In genomic region chr21:34888569-34889286, GRCh38 we compare ENCODE assay signal across 1 cellular context.
TF ChIP-seq lines count a peak whose summit lies in the region.

No MANE protein-coding gene starts in this region.

TF ChIP-seq in K562, 482 proteins besides CTCF, POLR2A, EP300 and RAD21 (continued from another document and continues in another):
- 0 out of 4 replicates have a peak, but pooled peaks of 1 of the 2 experiments have one; percentile 9 for TF ChIP-seq SIX5 (IDR thresholded peaks at IDR 0.05; ENCODE audit: borderline replicate concordance in 1 of 2, insufficient read depth in 1 of 2, low read depth in 1 of 2, low read length in 2 of 2)
- no peak for TF ChIP-seq BMI1 (IDR thresholded peaks at IDR 0.05; ENCODE audit: low read length)
- TF ChIP-seq ZNF146 (CRISPR knock-in tag; IDR thresholded peaks at IDR 0.05; ENCODE audit: unreplicated experiment) = no peak
- no peak for TF ChIP-seq TAL1 (IDR thresholded peaks at IDR 0.05)
- no peak; the same call in 1 of the 2 replicates for TF ChIP-seq ZNF197 (CRISPR knock-in tag; IDR thresholded peaks at IDR 0.05; ENCODE audit: low read depth)
- 0 out of 2 replicates have a peak, but pooled peaks have one; percentile 9 for TF ChIP-seq HIVEP1 (CRISPR knock-in tag; IDR thresholded peaks at IDR 0.05)
- TF ChIP-seq PHF8 (IDR thresholded peaks at IDR 0.05; ENCODE audit: borderline replicate concordance, low read length) = peak; percentile 73; the same call in 1 of the 2 replicates
- no peak for TF ChIP-seq MIER1 (IDR thresholded peaks at IDR 0.05; ENCODE audit: low read depth)
- no peak for TF ChIP-seq TCF15 (CRISPR knock-in tag; IDR thresholded peaks at IDR 0.05)
- TF ChIP-seq BCLAF1 (IDR thresholded peaks at IDR 0.05; ENCODE audit: borderline replicate concordance in 1 of 2, control insufficient read depth in 1 of 2, low read depth in 2 of 2, low read length in 1 of 2) = peak in 1 of 2 experiments; percentile 62; a peak in 1 of 4 replicates
- no peak for TF ChIP-seq IFI16 (CRISPR knock-in tag; IDR thresholded peaks at IDR 0.05)
- no peak for TF ChIP-seq STAT5B (CRISPR knock-in tag; IDR thresholded peaks at IDR 0.05)
- no peak for TF ChIP-seq RBM15 (IDR thresholded peaks at IDR 0.05; ENCODE audit: insufficient read depth, low read length)
- TF ChIP-seq ZNF311 (CRISPR knock-in tag; IDR thresholded peaks at IDR 0.05) = no peak; the same call in 1 of the 2 replicates
- TF ChIP-seq FOXP1 (CRISPR knock-in tag; IDR thresholded peaks at IDR 0.05) = no peak
- TF ChIP-seq ARID4B (CRISPR knock-in tag; IDR thresholded peaks at IDR 0.05) = peak; percentile 39; the same call in 1 of the 2 replicates
- TF ChIP-seq JUN (IDR thresholded peaks at IDR 0.05; ENCODE audit: borderline replicate concordance, low read depth, low read length) = no peak
- no peak for TF ChIP-seq JUN (CRISPR knock-in tag; IDR thresholded peaks at IDR 0.05; ENCODE audit: borderline replicate concordance)
- no peak for TF ChIP-seq ZNF354B (CRISPR knock-in tag; IDR thresholded peaks at IDR 0.05)
- TF ChIP-seq NFIC (IDR thresholded peaks at IDR 0.05) = no peak
- TF ChIP-seq ZNF347 (CRISPR knock-in tag; IDR thresholded peaks at IDR 0.05; ENCODE audit: low read depth) = no peak
- no peak for TF ChIP-seq TCFL5 (CRISPR knock-in tag; conservative IDR thresholded peaks at IDR 0.05)
- no peak for TF ChIP-seq ZBTB17 (CRISPR knock-in tag; IDR thresholded peaks at IDR 0.05)
- TF ChIP-seq ZNF778 (CRISPR knock-in tag; IDR thresholded peaks at IDR 0.05) = no peak
- TF ChIP-seq SMARCA5 (IDR thresholded peaks at IDR 0.05) = no peak
- 0 out of 2 replicates have a peak, but pooled peaks have one; percentile 52 for TF ChIP-seq MEF2A (IDR thresholded peaks at IDR 0.05; ENCODE audit: control insufficient read depth, low read depth, low read length)
- no peak for TF ChIP-seq ZNF23 (CRISPR knock-in tag; IDR thresholded peaks at IDR 0.05)
- no peak for TF ChIP-seq ZKSCAN1 (IDR thresholded peaks at IDR 0.05; ENCODE audit: low read depth, low read length)
- TF ChIP-seq ZSCAN32 (CRISPR knock-in tag; IDR thresholded peaks at IDR 0.05) = no peak
- no peak for TF ChIP-seq MITF (IDR thresholded peaks at IDR 0.05)
- TF ChIP-seq ZMIZ1 (IDR thresholded peaks at IDR 0.05; ENCODE audit: low read depth in 2 of 2, low read length in 2 of 2) = peak in 1 of 2 experiments; percentile 66; a peak in 1 of 4 replicates
- TF ChIP-seq CBX5 (IDR thresholded peaks at IDR 0.05; ENCODE audit: borderline replicate concordance, low read depth) = no peak
- no peak for TF ChIP-seq ZC3H8 (IDR thresholded peaks at IDR 0.05)
- TF ChIP-seq ZNF639 (CRISPR knock-in tag; conservative IDR thresholded peaks at IDR 0.05 in 1 of 2, IDR thresholded peaks at IDR 0.05 in 1 of 2) = no peak
- no peak for TF ChIP-seq MED1 (CRISPR knock-in tag; IDR thresholded peaks at IDR 0.05; ENCODE audit: borderline replicate concordance)
- peak; percentile 97 for TF ChIP-seq KDM5B (IDR thresholded peaks at IDR 0.05; ENCODE audit: insufficient replicate concordance, low read depth, low read length)
- no peak for TF ChIP-seq CEBPB (tag; IDR thresholded peaks at IDR 0.05)
- TF ChIP-seq THRB (CRISPR knock-in tag; conservative IDR thresholded peaks at IDR 0.05) = no peak
- TF ChIP-seq E4F1 (CRISPR knock-in tag; IDR thresholded peaks at IDR 0.05; ENCODE audit: borderline replicate concordance) = no peak; the same call in 1 of the 2 replicates
- no peak for TF ChIP-seq ZNF239 (CRISPR knock-in tag; IDR thresholded peaks at IDR 0.05)
- TF ChIP-seq LARP7 (IDR thresholded peaks at IDR 0.05) = no peak
- TF ChIP-seq NONO (IDR thresholded peaks at IDR 0.05; ENCODE audit: low read depth in 2 of 2, low read length in 1 of 2) = peak; percentile 90 to 99
- TF ChIP-seq SMARCA4 (IDR thresholded peaks at IDR 0.05) = 0 out of 2 replicates have a peak, but pooled peaks have one; percentile 1
- TF ChIP-seq ZBTB8A (IDR thresholded peaks at IDR 0.05; ENCODE audit: partially characterized antibody) = no peak
